Comparison of ENCODE assay signal across 8 cellular contexts in the genomic region with DNA sequence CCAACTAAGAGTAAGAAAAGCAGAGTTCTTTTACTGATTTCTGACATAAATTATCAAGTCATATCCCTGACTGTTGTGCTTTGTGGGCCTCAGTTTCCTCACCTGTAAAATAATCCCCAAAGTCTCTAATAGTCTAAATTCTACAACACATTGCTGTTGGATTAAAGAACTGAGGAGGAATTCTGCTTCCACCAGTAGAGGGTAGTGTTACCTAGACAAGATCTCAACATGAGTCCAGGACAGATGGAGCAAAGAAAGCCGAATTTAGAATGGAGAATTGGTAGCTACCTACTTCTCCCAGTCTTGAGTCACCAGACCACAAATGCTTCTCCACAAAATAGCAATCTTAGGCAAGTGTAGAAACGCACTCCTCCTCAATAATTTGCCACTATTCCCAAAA.
DNase-seq lines count a peak whose midpoint lies in the region; ATAC-seq, FAIRE-seq and TF ChIP-seq lines count a peak whose summit lies in the region.

No MANE protein-coding gene starts in this region.

- no peak for DNase-seq in D721Med (ENCODE audit: insufficient read length, low spot score)
- DNase-seq in HFFc6, result no peak
- DNase-seq in NCI-H748 (lab: John Stamatoyannopoulos, UW; ENCODE audit: unreplicated experiment), result peak; percentile 61
- DNase-seq in fibroblast of the conjunctiva (ENCODE audit: low read depth), result peak; percentile 2
- no peak for DNase-seq in type B pancreatic cell (ENCODE audit: extremely low spot score, unreplicated experiment)
- no peak for DNase-seq in activated T-helper 1 cell treated with anti-CD3 and anti-CD28 coated beads, Interleukin-12 subunit alpha, Interleukin-12 subunit beta, Interleukin-2, Interleukin-4 antibody, amounts not matched to agents 30 ng/mL and 10 ng/mL and 1 ng/mL, durations not matched to agents 14 hours and 24 hours and 36 hours (ENCODE audit: low spot score)
- no peak for DNase-seq in GM19238 (ENCODE audit: insufficient read length, low spot score)

- no peaks in the 10 kb centered on the region for H3K36me3 Mint-ChIP-seq in HFFc6 (ENCODE audit: low read depth)
- no peaks in the 10 kb centered on the region for H3K36me3 Mint-ChIP-seq in type B pancreatic cell
- no peaks in the 10 kb centered on the region for H3K36me3 Mint-ChIP-seq in activated T-helper 1 cell treated with anti-CD3 and anti-CD28 coated beads, Interleukin-12 subunit alpha, Interleukin-12 subunit beta, Interleukin-2, Interleukin-4 antibody, amounts not matched to agents 30 ng/mL and 10 ng/mL and 1 ng/mL, durations not matched to agents 14 hours and 24 hours and 36 hours (ENCODE audit: low read depth)

- no peak overlapping the region for H3K27ac Mint-ChIP-seq in HFFc6
- no peak overlapping the region for H3K27ac Mint-ChIP-seq in type B pancreatic cell
- no peak overlapping the region for H3K27ac Mint-ChIP-seq in activated T-helper 1 cell treated with anti-CD3 and anti-CD28 coated beads, Interleukin-12 subunit alpha, Interleukin-12 subunit beta, Interleukin-2, Interleukin-4 antibody, amounts not matched to agents 30 ng/mL and 10 ng/mL and 1 ng/mL, durations not matched to agents 14 hours and 24 hours and 36 hours

- H3K9me3 Mint-ChIP-seq in HFFc6 (peaks cover 41% of the 10 kb centered on the region), type B pancreatic cell (no peaks in the 10 kb centered on the region)
- peaks cover 3% of the 10 kb centered on the region for H3K9me3 Mint-ChIP-seq in activated T-helper 1 cell treated with anti-CD3 and anti-CD28 coated beads, Interleukin-12 subunit alpha, Interleukin-12 subunit beta, Interleukin-2, Interleukin-4 antibody, amounts not matched to agents 30 ng/mL and 10 ng/mL and 1 ng/mL, durations not matched to agents 14 hours and 24 hours and 36 hours

- intact Hi-C loops in activated T-helper 1 cell treated with anti-CD3 and anti-CD28 coated beads, Interleukin-12 subunit alpha, Interleukin-12 subunit beta, Interleukin-2, Interleukin-4 antibody, amounts not matched to agents 30 ng/mL and 10 ng/mL and 1 ng/mL, durations not matched to agents 14 hours and 24 hours and 36 hours (cut with micrococcal nuclease), result no loop called here

- no peaks in the 10 kb centered on the region for H3K4me1 Mint-ChIP-seq in HFFc6 (ENCODE audit: low read depth)
- H3K4me1 Mint-ChIP-seq in type B pancreatic cell (ENCODE audit: unreplicated experiment), result peaks cover 5% of the 10 kb centered on the region
- no peaks in the 10 kb centered on the region for H3K4me1 Mint-ChIP-seq in activated T-helper 1 cell treated with anti-CD3 and anti-CD28 coated beads, Interleukin-12 subunit alpha, Interleukin-12 subunit beta, Interleukin-2, Interleukin-4 antibody, amounts not matched to agents 30 ng/mL and 10 ng/mL and 1 ng/mL, durations not matched to agents 14 hours and 24 hours and 36 hours (ENCODE audit: low read depth)

- ATAC-seq in HG02588 (IDR thresholded peaks at IDR 0.05; ENCODE audit: unreplicated experiment), result no peak

- H3K27me3 Mint-ChIP-seq in HFFc6 (ENCODE audit: insufficient read depth) (no peaks in the 10 kb centered on the region), type B pancreatic cell (no peaks in the 10 kb centered on the region)
- H3K27me3 Mint-ChIP-seq in activated T-helper 1 cell treated with anti-CD3 and anti-CD28 coated beads, Interleukin-12 subunit alpha, Interleukin-12 subunit beta, Interleukin-2, Interleukin-4 antibody, amounts not matched to agents 30 ng/mL and 10 ng/mL and 1 ng/mL, durations not matched to agents 14 hours and 24 hours and 36 hours (ENCODE audit: insufficient read depth), result no peaks in the 10 kb centered on the region

- H3K4me3 Mint-ChIP-seq in HFFc6 (no peak overlapping the region), type B pancreatic cell (no peak overlapping the region)
- H3K4me3 Mint-ChIP-seq in activated T-helper 1 cell treated with anti-CD3 and anti-CD28 coated beads, Interleukin-12 subunit alpha, Interleukin-12 subunit beta, Interleukin-2, Interleukin-4 antibody, amounts not matched to agents 30 ng/mL and 10 ng/mL and 1 ng/mL, durations not matched to agents 14 hours and 24 hours and 36 hours, result no peak overlapping the region

- peak; percentile 95 for FAIRE-seq in D721Med (lab: Jason Lieb, UNC)

- TF ChIP-seq CTCF in D721Med (IDR thresholded peaks at IDR 0.05; ENCODE audit: insufficient read depth, missing control alignments) (peak; percentile 73), HFFc6 (IDR thresholded peaks at IDR 0.05) (peak; percentile 39; the same call in 1 of the 2 replicates), type B pancreatic cell (conservative IDR thresholded peaks at IDR 0.05) (peak; percentile 74)

Comparison
In these comparisons a context has a peak if more than half of its experiments do, and no peak if none do; other contexts are left out.
1. DNase-seq: peak in NCI-H748 (single experiment) and fibroblast of the conjunctiva (single experiment); none in D721Med (single experiment), HFFc6 (single experiment), type B pancreatic cell (single experiment), activated T-helper 1 cell treated with anti-CD3 and anti-CD28 coated beads, Interleukin-12 subunit alpha, Interleukin-12 subunit beta, Interleukin-2, Interleukin-4 antibody, amounts not matched to agents 30 ng/mL and 10 ng/mL and 1 ng/mL, durations not matched to agents 14 hours and 24 hours and 36 hours (single experiment) and GM19238 (single experiment).
2. Peak in every context shown above with its lines, with median percentiles within 50 percentile points of each other: CTCF ChIP-seq.